8 cellular contexts compared by ENCODE assay signal in genomic region chr14:69657961-69658360, GRCh38. TPM values are rescaled to one million over a fixed set of nuclear protein-coding genes. Genes with fewer than 3 reads are reported as not detected.
DNase-seq lines count a peak whose midpoint lies in the region; ATAC-seq and TF ChIP-seq lines count a peak whose summit lies in the region.

No MANE protein-coding gene starts in this region.

- TF ChIP-seq POLR2A in ovary (IDR thresholded peaks at IDR 0.05): no peak

- H3K27ac ChIP-seq in endodermal cell (ENCODE audit: low read depth, low read length): no peak overlapping the region
- no peak overlapping the region for H3K27ac ChIP-seq in ovary

- DNase-seq in COLO668 (lab: John Stamatoyannopoulos, UW; ENCODE audit: unreplicated experiment): peak; percentile 78
- peak; percentile 70 for DNase-seq in NCI-H2171 (lab: John Stamatoyannopoulos, UW)
- peak; percentile 77 for DNase-seq in endodermal cell
- DNase-seq in myocyte (ENCODE audit: low read depth): peak; percentile 59
- DNase-seq in superior temporal gyrus (ENCODE audit: extremely low spot score): no peak
- DNase-seq in ovary: no peak
- DNase-seq in NCI-H128 (lab: John Stamatoyannopoulos, UW; ENCODE audit: unreplicated experiment): no peak

- no peaks in the 10 kb centered on the region for H3K36me3 Mint-ChIP-seq in endodermal cell (ENCODE audit: low read depth)

- no peaks in the 10 kb centered on the region for H3K9me3 Mint-ChIP-seq in endodermal cell

- no peak overlapping the region for H3K4me3 Mint-ChIP-seq in endodermal cell

- no peak for TF ChIP-seq EP300 in ovary (IDR thresholded peaks at IDR 0.05)

- intact Hi-C loops in ovary (cut with DNase I): no loop called here

- TF ChIP-seq CTCF in endodermal cell (conservative IDR thresholded peaks at IDR 0.05): no peak
- TF ChIP-seq CTCF in ovary (IDR thresholded peaks at IDR 0.05): no peak

- H3K27me3 Mint-ChIP-seq in endodermal cell (ENCODE audit: insufficient read depth): no peaks in the 10 kb centered on the region

- no peak for ATAC-seq in HG02870 (IDR thresholded peaks at IDR 0.05; ENCODE audit: unreplicated experiment)

- H3K27me3 ChIP-seq in endodermal cell (ENCODE audit: control insufficient read depth, insufficient read depth, low read length, poor library complexity, severe bottlenecking): no peaks in the 10 kb centered on the region
- H3K27me3 ChIP-seq in ovary: no peaks in the 10 kb centered on the region

- H3K4me1 Mint-ChIP-seq in endodermal cell: peaks cover 45% of the 10 kb centered on the region

- peak overlapping the region; percentile 38 for H3K27ac Mint-ChIP-seq in endodermal cell

- H3K4me3 ChIP-seq in endodermal cell (ENCODE audit: low read length) (no peak overlapping the region), ovary (no peak overlapping the region)

- H3K36me3 ChIP-seq in endodermal cell (ENCODE audit: control insufficient read depth, insufficient read depth, low read length): peaks cover 6% of the 10 kb centered on the region
- no peaks in the 10 kb centered on the region for H3K36me3 ChIP-seq in ovary

- H3K9me3 ChIP-seq in endodermal cell (ENCODE audit: control insufficient read depth, low read length): no peaks in the 10 kb centered on the region
- no peaks in the 10 kb centered on the region for H3K9me3 ChIP-seq in ovary

- H3K9ac ChIP-seq in endodermal cell (ENCODE audit: extremely low read depth, low read length, poor library complexity, severe bottlenecking): no peak overlapping the region

- 45 to 58% methylated on average over 7 to 9 of the region's 9 CpGs for WGBS in endodermal cell (ENCODE audit: insufficient coverage in 1 of 2, insufficient read length in 1 of 2), 2 experiments
- 22 to 35% (median 22%) methylated on average over 9 of the region's 9 CpGs for WGBS in ovary, 3 donors

- H3K4me1 ChIP-seq in endodermal cell (ENCODE audit: control insufficient read depth, insufficient read depth, low read length): peaks cover 12% of the 10 kb centered on the region
- H3K4me1 ChIP-seq in ovary (ENCODE audit: insufficient read depth): peaks cover 22% of the 10 kb centered on the region

RNA-seq across cellular contexts. Expression of gene SUSD6, which starts 46.6 kb away (rescaled TPM):
- total RNA-seq in endodermal cell: 1 to 10 TPM; 5.7 to 5.9 TPM
- polyA plus RNA-seq in endodermal cell (2013, experiment 1 of 2): 10.2 TPM
- 8.1 TPM for polyA plus RNA-seq in endodermal cell (2013, experiment 2 of 2)
- 13.4 and 14.6 TPM in 2 replicates for total RNA-seq in myocyte
- polyA plus RNA-seq in myocyte (2012): 15.5 TPM
- total RNA-seq in ovary: 10 to 100 TPM; 18.0 to 35.3 (median 29.9) TPM
- polyA plus RNA-seq in ovary: 10 to 100 TPM; 12.6 to 20.3 TPM

Comparison
In these comparisons a context has a peak if more than half of its experiments do, and no peak if none do; other contexts are left out.
1. DNase-seq: peak in COLO668 (single experiment), NCI-H2171 (single experiment), endodermal cell (single experiment) and myocyte (single experiment); none in superior temporal gyrus (single experiment), ovary (0 of 5) and NCI-H128 (single experiment).